7 cellular contexts compared by ENCODE assay signal in the genomic region with DNA sequence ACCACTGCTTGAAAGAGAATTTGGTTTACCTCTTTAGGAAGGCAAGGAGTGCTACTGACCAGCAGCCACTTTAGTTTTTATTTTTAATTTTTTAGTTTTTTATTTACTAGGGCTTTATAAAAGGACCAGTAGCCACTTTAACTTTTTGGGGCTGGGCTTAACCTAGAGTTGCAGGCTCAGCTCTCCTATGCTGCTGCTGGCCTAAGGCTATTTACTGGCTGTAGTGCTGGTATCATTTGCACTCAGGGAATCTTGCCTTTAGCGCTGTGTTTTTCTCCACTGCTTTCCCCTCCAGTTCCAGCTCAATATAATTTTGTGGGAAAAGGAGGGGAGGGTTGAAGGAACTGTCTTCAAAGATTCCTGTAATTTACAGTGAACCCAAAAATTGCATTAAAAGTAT.
"Had no signal": no experiment of that assay in that cellular context is flagged by ENCODE, and none has a peak within 500 bp of the region (broad histone marks: within the 10 kb centered on the region; RNA-seq: fewer than 3 reads in every experiment).

No MANE protein-coding gene starts in this region.

- H3K27ac ChIP-seq: GM23248 had no signal

- H3K9ac ChIP-seq: GM23248 had no signal

- H3K4me3 ChIP-seq: GM23248 had no signal

- H2AFZ ChIP-seq: GM23248 had no signal

- FAIRE-seq: HepG2, HTR-8/SVneo had no signal

- DNase-seq: GM23248, GOT3, H9, HCEC 1CT, KBM-7 had no signal
